In the genomic region with DNA sequence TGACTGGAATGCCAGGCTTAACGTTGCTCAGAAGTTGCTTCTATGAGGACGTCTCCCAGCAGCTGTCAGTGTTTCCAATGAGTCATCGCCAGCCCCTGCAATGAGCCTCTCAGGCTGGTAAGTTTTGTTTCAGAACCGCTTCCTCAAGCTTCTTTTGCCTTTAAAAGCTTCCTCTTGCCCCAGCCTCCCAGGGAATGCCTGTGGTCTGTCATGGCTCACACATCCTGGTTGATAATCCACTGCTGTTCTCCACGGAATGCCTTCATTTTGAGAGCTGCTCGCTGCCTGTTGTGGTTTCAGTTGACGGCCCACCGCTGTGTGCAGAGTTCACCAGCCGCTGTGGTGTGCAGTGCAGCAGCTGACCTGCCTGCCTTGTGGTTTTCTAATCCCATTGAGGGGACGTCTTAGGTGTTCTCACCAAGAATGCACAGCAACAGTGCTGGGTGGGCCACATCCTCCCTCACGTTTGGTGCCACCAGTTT, we compare ENCODE assay signal across 9 cellular contexts.
DNase-seq lines count a peak whose midpoint lies in the region; ATAC-seq, FAIRE-seq and TF ChIP-seq lines count a peak whose summit lies in the region.
"Had no signal": no experiment of that assay in that cellular context is flagged by ENCODE, and none has a peak within 500 bp of the region (broad histone marks: within the 10 kb centered on the region; RNA-seq: fewer than 3 reads in every experiment).

No MANE protein-coding gene starts in this region.

- CTCF ChIA-PET in RWPE1 (lab: Yijun Ruan, JAX): interaction anchor here (0.5 kb wide), 1 partner anchor 63 kb away, joined by 3 read pairs; no protein-coding TSS in a partner anchor

- in situ Hi-C loops in ACHN (cut with HindIII; ENCODE audit: low pct_ligation_motif_present, low pct_unique_long_range_greater_than_20kb, low sequenced_read_pairs): no loop called here

- no peak overlapping the region for H3K4me3 ChIP-seq in small intestine (ENCODE audit: low read depth in 1 of 2, low read length in 2 of 2)

- POLR2A ChIA-PET in RWPE1 (lab: Yijun Ruan, JAX; ENCODE audit: low non-redundant PET): no interaction called here

- WGBS in small intestine, 3 donors: 4 to 10% (median 10%) methylated on average over 11 of the region's 11 CpGs

- H3K36me3 ChIP-seq in small intestine (ENCODE audit: control insufficient read depth in 2 of 2, insufficient read depth in 2 of 2, low read length in 2 of 2): no peaks in the 10 kb centered on the region
- H3K36me3 ChIP-seq: neutrophil had no signal

- no peak overlapping the region for H3K27ac ChIP-seq in RWPE1
- H3K27ac ChIP-seq in small intestine (ENCODE audit: low read depth in 1 of 2, low read length in 1 of 2): peak overlapping the region in 1 of 2 donors; percentile 55
- H3K27ac ChIP-seq: neutrophil had no signal

- peak; percentile 99 for DNase-seq in ACHN
- DNase-seq in RWPE1 (ENCODE audit: low spot score): peak; percentile 57
- DNase-seq in activated naive CD4-positive, alpha-beta T cell treated with Interleukin-2 at 50 U/mL for 16 hours: peak; percentile 73
- DNase-seq in left cardiac atrium: peak; percentile 59
- peak; percentile 53 for DNase-seq in small intestine
- DNase-seq in COR-L47 (lab: John Stamatoyannopoulos, UW): no peak

- H3K9me3 ChIP-seq in small intestine (ENCODE audit: control insufficient read depth, low read depth): no peaks in the 10 kb centered on the region
- H3K9me3 ChIP-seq: neutrophil had no signal

- ATAC-seq in GM18909 (IDR thresholded peaks at IDR 0.05; ENCODE audit: poor library complexity, unreplicated experiment) (peak; percentile 84), HG03097 (IDR thresholded peaks at IDR 0.05; ENCODE audit: low FRiP score, unreplicated experiment) (peak; percentile 73), left cardiac atrium (peak; percentile 61 to 92)

- no peaks in the 10 kb centered on the region for H3K27me3 ChIP-seq in small intestine (ENCODE audit: control insufficient read depth in 2 of 2, insufficient read depth in 2 of 2, low read length in 2 of 2)
- H3K27me3 ChIP-seq: neutrophil had no signal

- H3K4me1 ChIP-seq in small intestine (ENCODE audit: control insufficient read depth in 2 of 2, insufficient read depth in 1 of 2, low read depth in 1 of 2, low read length in 1 of 2): peaks cover 0 to 2% of the 10 kb centered on the region in 2 donors

- FAIRE-seq in small intestine (lab: Jason Lieb, UNC): no peak

- intact Hi-C loops in left cardiac atrium (cut with DNase I): no loop called here

- no peak for TF ChIP-seq CTCF in RWPE1 (conservative IDR thresholded peaks at IDR 0.05; ENCODE audit: low read depth)
